ENCODE assay signal across 1 cellular context in the genomic region with DNA sequence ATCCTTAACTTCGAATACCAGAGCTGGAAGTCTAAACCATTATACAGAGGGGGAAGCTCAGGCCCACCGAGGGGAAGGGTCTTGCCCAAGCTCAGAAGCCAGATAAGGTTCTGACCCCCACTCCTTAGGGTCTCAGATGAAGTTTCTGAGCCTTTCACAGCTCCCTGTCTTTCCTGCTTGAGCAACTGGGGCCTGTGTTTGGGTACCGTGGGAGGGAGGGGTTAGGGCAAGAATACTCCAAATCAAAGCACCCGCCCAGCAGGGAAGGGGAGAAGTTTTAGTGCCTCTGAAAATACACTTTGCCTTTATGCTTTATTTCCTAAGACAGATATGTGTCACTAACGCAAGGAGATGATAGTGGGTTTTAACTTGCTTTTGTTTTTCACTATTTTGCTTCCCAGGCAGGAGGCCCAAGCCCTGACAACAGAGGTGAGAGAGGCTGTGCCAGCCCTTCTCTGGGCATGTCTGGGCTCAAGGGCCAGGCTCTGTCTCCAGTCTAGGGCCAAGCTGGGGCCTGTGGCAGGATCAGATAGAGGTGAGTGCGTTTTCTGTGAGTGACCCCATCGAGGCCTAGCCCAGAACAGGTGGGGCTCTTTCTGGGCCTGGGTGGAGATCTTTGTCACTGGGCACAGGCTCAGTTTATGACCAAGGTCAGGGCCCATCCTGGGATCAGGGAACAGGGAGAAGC.
TF ChIP-seq lines count a peak whose summit lies in the region.

No MANE protein-coding gene starts in this region.

TF ChIP-seq in HepG2, 621 proteins besides CTCF, POLR2A, EP300 and RAD21:
- TF ChIP-seq, protein P1, sequence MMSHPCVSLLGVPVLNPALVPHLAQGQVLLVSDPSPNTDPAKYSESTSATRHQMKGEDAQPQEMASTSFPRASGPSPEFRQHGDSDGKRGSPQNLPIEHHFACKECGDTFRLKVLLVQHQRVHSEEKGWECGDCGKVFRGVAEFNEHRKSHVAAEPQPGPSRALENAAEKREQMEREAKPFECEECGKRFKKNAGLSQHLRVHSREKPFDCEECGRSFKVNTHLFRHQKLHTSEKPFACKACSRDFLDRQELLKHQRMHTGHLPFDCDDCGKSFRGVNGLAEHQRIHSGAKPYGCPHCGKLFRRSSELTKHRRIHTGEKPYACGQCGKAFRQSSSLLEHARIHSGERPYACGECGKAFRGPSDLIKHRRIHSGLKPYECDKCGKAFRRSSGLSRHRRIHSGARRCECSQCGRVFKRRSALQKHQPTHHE (CRISPR knock-in tag; IDR thresholded peaks at IDR 0.05; ENCODE audit: borderline replicate concordance), result no peak
- TF ChIP-seq HBP1 (CRISPR knock-in tag; IDR thresholded peaks at IDR 0.05; ENCODE audit: low read depth) (no peak), ZNF274 (CRISPR knock-in tag; IDR thresholded peaks at IDR 0.05) (no peak), KLF9 (CRISPR knock-in tag; IDR thresholded peaks at IDR 0.05; ENCODE audit: low read depth) (no peak), ZNF816 (CRISPR knock-in tag; IDR thresholded peaks at IDR 0.05; ENCODE audit: borderline replicate concordance) (no peak), CHCHD3 (CRISPR knock-in tag; IDR thresholded peaks at IDR 0.05) (no peak), CREB3 (CRISPR knock-in tag; IDR thresholded peaks at IDR 0.05) (no peak), ZNF235 (CRISPR knock-in tag; IDR thresholded peaks at IDR 0.05; ENCODE audit: borderline replicate concordance) (no peak), ZNF747 (CRISPR knock-in tag; IDR thresholded peaks at IDR 0.05; ENCODE audit: borderline replicate concordance) (no peak), ZNF101 (CRISPR knock-in tag; IDR thresholded peaks at IDR 0.05; ENCODE audit: borderline replicate concordance, low read depth) (no peak)
- TF ChIP-seq, protein P2, sequence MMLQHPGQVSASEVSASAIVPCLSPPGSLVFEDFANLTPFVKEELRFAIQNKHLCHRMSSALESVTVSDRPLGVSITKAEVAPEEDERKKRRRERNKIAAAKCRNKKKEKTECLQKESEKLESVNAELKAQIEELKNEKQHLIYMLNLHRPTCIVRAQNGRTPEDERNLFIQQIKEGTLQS (CRISPR knock-in tag; IDR thresholded peaks at IDR 0.05), result no peak
